9 cellular contexts compared by ENCODE assay signal in genomic region chr16:80540516-80541305, GRCh38. TPM values are rescaled to one million over a fixed set of nuclear protein-coding genes. Genes with fewer than 3 reads are reported as not detected.
DNase-seq lines count a peak whose midpoint lies in the region; ATAC-seq and TF ChIP-seq lines count a peak whose summit lies in the region.
"Had no signal": no experiment of that assay in that cellular context is flagged by ENCODE, and none has a peak within 500 bp of the region (broad histone marks: within the 10 kb centered on the region; RNA-seq: fewer than 3 reads in every experiment).

DYNLRB2 (plus strand) TSS chr16:80540993; CDS start chr16:80541077, 84 bp downstream.

- H3K36me3 ChIP-seq in duodenal mucosa (ENCODE audit: control insufficient read depth in 1 of 2, insufficient read depth in 2 of 2, low read length in 2 of 2) (no peaks in the 10 kb centered on the region), liver (ENCODE audit: control insufficient read depth in 4 of 4, insufficient read depth in 3 of 4, low read depth in 1 of 4, low read length in 3 of 4) (no peaks in the 10 kb centered on the region)

- H3K9me3 ChIP-seq in duodenal mucosa (ENCODE audit: control insufficient read depth in 1 of 2, low read length in 2 of 2) (no peaks in the 10 kb centered on the region), liver (ENCODE audit: control insufficient read depth in 4 of 4, low read length in 3 of 4) (no peaks in the 10 kb centered on the region)

- peak within 1 kb of the TSS; percentile 85 for H3K27ac Mint-ChIP-seq in activated CD4-positive, alpha-beta memory T cell treated with anti-CD3 and anti-CD28 coated beads, Interleukin-2, amount 10 ng/mL, durations not matched to agents 7 days and 5 days

- H3K9me3 Mint-ChIP-seq in activated CD4-positive, alpha-beta memory T cell treated with anti-CD3 and anti-CD28 coated beads, Interleukin-2, amount 10 ng/mL, durations not matched to agents 7 days and 5 days = peaks cover 2% of the 10 kb centered on the region

- H3K27me3 ChIP-seq in duodenal mucosa (ENCODE audit: control insufficient read depth in 1 of 2, insufficient read depth in 2 of 2, low read length in 2 of 2) = peaks cover 0 to 3% of the 10 kb centered on the region in 2 donors
- no peaks in the 10 kb centered on the region for H3K27me3 ChIP-seq in liver (ENCODE audit: control insufficient read depth in 4 of 4, insufficient read depth in 4 of 4, low read length in 3 of 4)

- H3K36me3 Mint-ChIP-seq in activated CD4-positive, alpha-beta memory T cell treated with anti-CD3 and anti-CD28 coated beads, Interleukin-2, amount 10 ng/mL, durations not matched to agents 7 days and 5 days (ENCODE audit: low read depth) = peaks cover 9% of the 10 kb centered on the region

- peak; percentile 80 for DNase-seq in A172 (ENCODE audit: low spot score)
- peak; percentile 83 for DNase-seq in NCI-H226
- DNase-seq in activated CD4-positive, alpha-beta memory T cell treated with anti-CD3 and anti-CD28 coated beads, Interleukin-2, amount 10 ng/mL, durations not matched to agents 7 days and 5 days = peak; percentile 95
- peak; percentile 89 for DNase-seq in stimulated activated CD4-positive, alpha-beta T cell treated with anti-CD3 and anti-CD28 coated beads, Interleukin-2, amount 100 ng/mL, for 48 hours
- DNase-seq: DND-41 had no signal

- H3K4me1 Mint-ChIP-seq in activated CD4-positive, alpha-beta memory T cell treated with anti-CD3 and anti-CD28 coated beads, Interleukin-2, amount 10 ng/mL, durations not matched to agents 7 days and 5 days = peaks cover 39% of the 10 kb centered on the region

- H3K4me3 Mint-ChIP-seq in activated CD4-positive, alpha-beta memory T cell treated with anti-CD3 and anti-CD28 coated beads, Interleukin-2, amount 10 ng/mL, durations not matched to agents 7 days and 5 days = peak within 1 kb of the TSS; percentile 87

- 2% methylated on average over 55 of the region's 55 CpGs for WGBS in liver

- H3K27ac ChIP-seq in duodenal mucosa (ENCODE audit: low read depth, low read length) (no peak within 1 kb of the TSS), liver (ENCODE audit: low read depth in 1 of 2, low read length in 2 of 2) (peak within 1 kb of the TSS; percentile 55 to 63)

- no peak for TF ChIP-seq CTCF in liver (IDR thresholded peaks at IDR 0.05; ENCODE audit: low read depth, low read length, missing input control)

- H3K4me1 ChIP-seq in duodenal mucosa (ENCODE audit: control insufficient read depth in 1 of 2, insufficient read depth in 2 of 2, low read length in 2 of 2) (peaks cover 3 to 7% of the 10 kb centered on the region in 2 donors), liver (ENCODE audit: control insufficient read depth in 4 of 4, insufficient read depth in 4 of 4, low read length in 3 of 4) (peaks cover 2 to 13% (median 6%) of the 10 kb centered on the region in 4 donors)

- H3K4me3 ChIP-seq in duodenal mucosa (ENCODE audit: low read depth in 1 of 2, low read length in 2 of 2) (peak within 1 kb of the TSS; percentile 87), liver (ENCODE audit: low read depth in 1 of 3, low read length in 3 of 3) (peak within 1 kb of the TSS; percentile 76 to 83 (median 79))

- CTCF ChIA-PET in activated CD4-positive, alpha-beta memory T cell treated with anti-CD3 and anti-CD28 coated beads, Interleukin-2, amount 10 ng/mL, durations not matched to agents 7 days and 5 days (lab: Charles Lee) = interaction anchor here (1.2 to 3.4 kb wide), 2 partner anchors 14 to 40 kb away, joined by 3 to 20 read pairs; no protein-coding TSS in a partner anchor

- no peaks in the 10 kb centered on the region for H3K27me3 Mint-ChIP-seq in activated CD4-positive, alpha-beta memory T cell treated with anti-CD3 and anti-CD28 coated beads, Interleukin-2, amount 10 ng/mL, durations not matched to agents 7 days and 5 days

- H3K9ac ChIP-seq in duodenal mucosa (ENCODE audit: low read depth in 1 of 2, low read length in 2 of 2) = peak within 1 kb of the TSS; percentile 46 to 63
- peak within 1 kb of the TSS; percentile 8 to 15 for H3K9ac ChIP-seq in liver (ENCODE audit: low read depth in 1 of 2, low read length in 2 of 2)

- peak; percentile 47 to 57 for TF ChIP-seq RAD21 in liver (IDR thresholded peaks at IDR 0.05)

- POLR2A ChIA-PET in activated CD4-positive, alpha-beta memory T cell treated with anti-CD3 and anti-CD28 coated beads, Interleukin-2, amount 10 ng/mL, durations not matched to agents 7 days and 5 days (lab: Charles Lee) = no interaction called here

- peak; percentile 97 for ATAC-seq in GM18867 (IDR thresholded peaks at IDR 0.05; ENCODE audit: unreplicated experiment)
- ATAC-seq in HG03108 (IDR thresholded peaks at IDR 0.05; ENCODE audit: unreplicated experiment) = peak; percentile 97

TF ChIP-seq in liver, 16 proteins besides CTCF, POLR2A, EP300 and RAD21:
- peak; percentile 93 for TF ChIP-seq YY1 (IDR thresholded peaks at IDR 0.05)
- peak; percentile 63 for TF ChIP-seq FOXA1 (IDR thresholded peaks at IDR 0.05)
- TF ChIP-seq NR2F2 (IDR thresholded peaks at IDR 0.05) = no peak
- TF ChIP-seq MAX (IDR thresholded peaks at IDR 0.05) = peak; percentile 94
- TF ChIP-seq RXRA (IDR thresholded peaks at IDR 0.05) = peak; percentile 67 to 69
- TF ChIP-seq ZBTB33 (IDR thresholded peaks at IDR 0.05) = peak; percentile 97
- TF ChIP-seq FOXA2 (IDR thresholded peaks at IDR 0.05) = peak; percentile 79
- TF ChIP-seq ATF3 (IDR thresholded peaks at IDR 0.05) = no peak
- TF ChIP-seq GABPA (IDR thresholded peaks at IDR 0.05 in 1 of 2, conservative IDR thresholded peaks at IDR 0.05 in 1 of 2) = peak; percentile 63 to 95
- TF ChIP-seq HNF4A (conservative IDR thresholded peaks at IDR 0.05) = peak; percentile 52 to 67
- TF ChIP-seq TAF1 (conservative IDR thresholded peaks at IDR 0.05) = no peak
- peak in 1 of 2 donors; percentile 78 for TF ChIP-seq EGR1 (IDR thresholded peaks at IDR 0.05; ENCODE audit: low read depth in 2 of 2)
- peak; percentile 66 for TF ChIP-seq SP1 (IDR thresholded peaks at IDR 0.05)
- TF ChIP-seq HNF4G (IDR thresholded peaks at IDR 0.05) = no peak
- no peak for TF ChIP-seq JUND (IDR thresholded peaks at IDR 0.05)
- peak; percentile 70 for TF ChIP-seq REST (IDR thresholded peaks at IDR 0.05)

RNA-seq across cellular contexts. Expression of gene DYNLRB2, which starts in this region (rescaled TPM):
- not detected in 2 replicates for total RNA-seq in A172 (2014; rRNA removed; shearing (Covaris generic))
- total RNA-seq in activated CD4-positive, alpha-beta memory T cell treated with anti-CD3 and anti-CD28 coated beads, Interleukin-2, amount 10 ng/mL, durations not matched to agents 7 days and 5 days = not detected
- not detected for total RNA-seq in liver
- polyA plus RNA-seq in liver = under 1 TPM; 0.58 to 0.92 TPM

Comparison
In these comparisons a context has a peak if more than half of its experiments do, and no peak if none do; other contexts are left out.
1. Peak in DNase-seq in A172; RNA of the gene not detected or under 1 TPM.
2. Peak in DNase-seq in activated CD4-positive, alpha-beta memory T cell treated with anti-CD3 and anti-CD28 coated beads, Interleukin-2, amount 10 ng/mL, durations not matched to agents 7 days and 5 days; RNA of the gene not detected or under 1 TPM.